In the genomic region with DNA sequence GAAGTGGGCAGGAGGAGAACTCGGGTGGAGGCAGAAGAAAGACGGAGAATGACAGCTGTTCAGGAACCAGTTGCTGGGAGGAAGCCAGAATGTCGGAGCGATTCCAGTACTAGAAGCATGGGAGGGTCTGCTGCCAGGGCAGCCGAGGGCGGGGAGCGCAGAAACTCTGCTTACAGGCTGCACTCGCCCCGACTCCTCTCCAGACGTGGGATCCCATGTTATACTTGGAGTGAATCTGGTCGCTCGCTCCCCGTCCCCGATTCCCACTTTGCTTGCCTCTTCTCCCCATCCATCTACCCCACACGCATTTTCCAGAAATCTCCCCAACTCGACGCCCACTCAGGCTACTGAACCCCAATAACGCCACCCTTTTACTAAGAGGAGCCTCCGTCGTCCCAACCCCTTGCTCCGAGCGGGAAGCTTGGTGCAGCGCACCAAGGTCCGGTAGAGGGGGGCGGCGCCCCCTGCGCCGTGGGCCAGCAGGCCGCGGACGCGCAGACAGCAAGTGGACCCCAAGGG, we compare ENCODE assay signal across 8 cellular contexts. TPM values are rescaled to one million over a fixed set of nuclear protein-coding genes. Genes with fewer than 3 reads are reported as not detected.
DNase-seq lines count a peak whose midpoint lies in the region; ATAC-seq and TF ChIP-seq lines count a peak whose summit lies in the region.

No MANE protein-coding gene starts in this region.

- TF ChIP-seq CTCF in GM12865 (IDR thresholded peaks at IDR 0.05; ENCODE audit: insufficient read depth, low read depth, low read length, missing control alignments), result no peak
- no peak for TF ChIP-seq CTCF in HEK293 (tag by site-specific recombination; IDR thresholded peaks at IDR 0.05)
- TF ChIP-seq CTCF in esophagus muscularis mucosa (IDR thresholded peaks at IDR 0.05), result no peak

- H3K36me3 Mint-ChIP-seq in natural killer cell treated with Interleukin-12 subunit alpha and Interleukin-12 subunit beta and Interleukin-15 and Interleukin-18, amount 100 ng/mL, for 72 hours, result no peaks in the 10 kb centered on the region

- H3K27me3 Mint-ChIP-seq in natural killer cell treated with Interleukin-12 subunit alpha and Interleukin-12 subunit beta and Interleukin-15 and Interleukin-18, amount 100 ng/mL, for 72 hours, result peaks cover 35 to 60% of the 10 kb centered on the region in 2 donors

- H3K4me3 ChIP-seq in GM12865 (ENCODE audit: low read depth, low read length), result peak overlapping the region; percentile 64
- peak overlapping the region; percentile 22 for H3K4me3 ChIP-seq in HEK293 (ENCODE audit: low read depth, low read length)
- H3K4me3 ChIP-seq in SJSA1, result peak overlapping the region; percentile 6; the same call in 1 of the 2 replicates
- peak overlapping the region; percentile 67 to 71 (median 69) for H3K4me3 ChIP-seq in esophagus muscularis mucosa

- peak overlapping the region; percentile 64 for H3K4me3 Mint-ChIP-seq in natural killer cell treated with Interleukin-12 subunit alpha and Interleukin-12 subunit beta and Interleukin-15 and Interleukin-18, amount 100 ng/mL, for 72 hours

- H3K27me3 ChIP-seq in SJSA1 (replicated peaks) (peaks cover 57% of the 10 kb centered on the region), esophagus muscularis mucosa (no peaks in the 10 kb centered on the region)

- H3K9me3 ChIP-seq in HEK293 (ENCODE audit: control insufficient read depth, insufficient read depth, low read depth, low read length) (no peaks in the 10 kb centered on the region), SJSA1 (replicated peaks) (peaks cover 8% of the 10 kb centered on the region), esophagus muscularis mucosa (no peaks in the 10 kb centered on the region)

- no peaks in the 10 kb centered on the region; the same call in 1 of the 2 replicates for H3K4me1 ChIP-seq in HEK293 (ENCODE audit: control insufficient read depth, insufficient read depth, low read length)
- H3K4me1 ChIP-seq in SJSA1 (replicated peaks), result peaks cover 13% of the 10 kb centered on the region
- H3K4me1 ChIP-seq in esophagus muscularis mucosa, result peaks cover 12 to 42% (median 30%) of the 10 kb centered on the region in 4 donors

- no peaks in the 10 kb centered on the region for H3K9me3 Mint-ChIP-seq in natural killer cell treated with Interleukin-12 subunit alpha and Interleukin-12 subunit beta and Interleukin-15 and Interleukin-18, amount 100 ng/mL, for 72 hours

- peak in 1 of 2 donors; percentile 48 for ATAC-seq in natural killer cell treated with Interleukin-12 subunit alpha and Interleukin-12 subunit beta and Interleukin-15 and Interleukin-18, amount 100 ng/mL, for 72 hours

- no peak for TF ChIP-seq EP300 in esophagus muscularis mucosa (IDR thresholded peaks at IDR 0.05)

- no peak overlapping the region for H3K27ac Mint-ChIP-seq in natural killer cell treated with Interleukin-12 subunit alpha and Interleukin-12 subunit beta and Interleukin-15 and Interleukin-18, amount 100 ng/mL, for 72 hours

- CTCF ChIA-PET in HEK293 (lab: Yijun Ruan, JAX), result interaction anchor here (0.7 to 1.0 kb wide), 2 partner anchors 15 to 173 kb away, joined by 3 to 7 read pairs; no protein-coding TSS in a partner anchor

- POLR2A ChIA-PET in HEK293 (lab: Yijun Ruan, JAX), result interaction anchor here (0.7 kb wide), 1 partner anchor 24 kb away, joined by 3 read pairs; a partner anchor contains a TSS

- no peak for TF ChIP-seq POLR2A in esophagus muscularis mucosa (IDR thresholded peaks at IDR 0.05; ENCODE audit: low read depth)

- H3K36me3 ChIP-seq in HEK293 (ENCODE audit: control insufficient read depth in 2 of 2, insufficient read depth in 1 of 2, low read length in 2 of 2) (no peaks in the 10 kb centered on the region), SJSA1 (no peaks in the 10 kb centered on the region), esophagus muscularis mucosa (peaks cover 0 to 3% (median 0%) of the 10 kb centered on the region in 4 donors)

- DNase-seq in GM12865 (ENCODE audit: low read depth), result peak; percentile 10
- DNase-seq in SJSA1 (ENCODE audit: low read depth in 1 of 2, low spot score in 2 of 2), result no peak
- DNase-seq in esophagus muscularis mucosa (ENCODE audit: extremely low spot score), result no peak
- no peak for DNase-seq in natural killer cell treated with Interleukin-12 subunit alpha and Interleukin-12 subunit beta and Interleukin-15 and Interleukin-18, amount 100 ng/mL, for 72 hours (ENCODE audit: low spot score)
- no peak for DNase-seq in HuH-7.5 (ENCODE audit: low spot score)
- no peak for DNase-seq in HUDEP-2 (lab: John Stamatoyannopoulos, UW; ENCODE audit: unreplicated experiment in 76 of 76)
- DNase-seq in retina, result no peak

- H3K4me1 Mint-ChIP-seq in natural killer cell treated with Interleukin-12 subunit alpha and Interleukin-12 subunit beta and Interleukin-15 and Interleukin-18, amount 100 ng/mL, for 72 hours (ENCODE audit: low read depth in 2 of 2), result peaks cover 10 to 20% of the 10 kb centered on the region in 2 donors

- WGBS in esophagus muscularis mucosa, result 1% methylated on average over 29 of the region's 32 CpGs

- intact Hi-C loops in esophagus muscularis mucosa (cut with DNase I), result loop anchor here (5.0 kb wide), 1 partner anchor 180 kb away; no protein-coding TSS in a partner anchor

- H3K27ac ChIP-seq in HEK293 (ENCODE audit: extremely low read depth, low read depth, low read length) (peak overlapping the region; percentile 22; the same call in 1 of the 2 replicates), SJSA1 (no peak overlapping the region), esophagus muscularis mucosa (replicated peaks in 1 of 4) (peak overlapping the region; percentile 81 to 91 (median 86))

TF ChIP-seq in HEK293, 187 proteins besides CTCF, POLR2A, EP300 and RAD21:
- no peak for TF ChIP-seq ZNF529 (tag by site-specific recombination; IDR thresholded peaks at IDR 0.05; ENCODE audit: insufficient replicate concordance)
- no peak for TF ChIP-seq ZNF544 (tag by site-specific recombination; IDR thresholded peaks at IDR 0.05)
- TF ChIP-seq ZXDB (tag by site-specific recombination; IDR thresholded peaks at IDR 0.05), result no peak
- TF ChIP-seq ZNF580 (tag by site-specific recombination; IDR thresholded peaks at IDR 0.05), result no peak
- no peak for TF ChIP-seq ZNF785 (tag by site-specific recombination; IDR thresholded peaks at IDR 0.05)
- no peak for TF ChIP-seq ZNF341 (tag by site-specific recombination; IDR thresholded peaks at IDR 0.05; ENCODE audit: low read depth)
- TF ChIP-seq ZNF335 (tag by site-specific recombination; conservative IDR thresholded peaks at IDR 0.05), result no peak
TF ChIP-seq in HEK293: peak in this region for 0.

RNA-seq across cellular contexts. Expression of gene GATM, which starts 0.7 kb away (rescaled TPM):
- total RNA-seq in SJSA1 (2014; rRNA removed; shearing (Covaris generic)), result not detected in 2 replicates
- 10 to 100 TPM; 21.7 to 34.2 (median 24.4) TPM for total RNA-seq in esophagus muscularis mucosa
- 1 to 10 TPM; 1.4 to 1.6 TPM for total RNA-seq in natural killer cell treated with Interleukin-12 subunit alpha and Interleukin-12 subunit beta and Interleukin-15 and Interleukin-18, amount 100 ng/mL, for 72 hours

Comparison
In these comparisons a context has a peak if more than half of its experiments do, and no peak if none do; other contexts are left out.
1. H3K4me3 ChIP-seq: peak in every context shown above with its lines; median percentile 69 in esophagus muscularis mucosa; 64 in GM12865; 22 in HEK293; 6 in SJSA1.
2. RNA of gene GATM, which starts 0.7 kb away (total RNA-seq): 21.7 to 34.2 TPM in esophagus muscularis mucosa; 1.4 to 1.6 TPM in natural killer cell treated with Interleukin-12 subunit alpha and Interleukin-12 subunit beta and Interleukin-15 and Interleukin-18, amount 100 ng/mL, for 72 hours and not detected in SJSA1; every median in the first group is over 4 times any median in the second.